ENCODE assay signal across 25 cellular contexts in genomic region chr13:76971215-76971614, GRCh38. TPM values are rescaled to one million over a fixed set of nuclear protein-coding genes. Genes with fewer than 3 reads are reported as not detected.
DNase-seq lines count a peak whose midpoint lies in the region; ATAC-seq lines count a peak whose summit lies in the region.
"Had no signal": no experiment of that assay in that cellular context is flagged by ENCODE, and none has a peak within 500 bp of the region (broad histone marks: within the 10 kb centered on the region; RNA-seq: fewer than 3 reads in every experiment).

No MANE protein-coding gene starts in this region.

- H3K4me3 Mint-ChIP-seq in activated CD4-positive, alpha-beta T cell treated with anti-CD3 and anti-CD28 coated beads, Interleukin-2, amount 10 ng/mL, durations not matched to agents 24 days and 14 days: no peak overlapping the region
- H3K4me3 Mint-ChIP-seq: activated B cell treated with CpG ODN at 0.5 μM for 24 hours; activated CD8-positive, alpha-beta T cell treated with anti-CD3 and anti-CD28 coated beads, Interleukin-2, amount 10 ng/mL, durations not matched to agents 7 days and 5 days; activated naive CD4-positive, alpha-beta T cell treated with anti-CD3 and anti-CD28 coated beads, Interleukin-2, amount 10 ng/mL, durations not matched to agents 7 days and 5 days; CD4-positive, alpha-beta T cell; naive thymus-derived CD4-positive, alpha-beta T cell; stimulated activated naive B cell treated with anti-CD40 and anti-IgM and Interleukin-4, amounts not matched to agents 10 μg/mL and 1 μg/mL and 100 μg/mL, for 72 hours had no signal

- no peaks in the 10 kb centered on the region for H3K36me3 Mint-ChIP-seq in activated CD4-positive, alpha-beta T cell treated with anti-CD3 and anti-CD28 coated beads, Interleukin-2, amount 10 ng/mL, durations not matched to agents 24 days and 14 days (ENCODE audit: low read depth)
- H3K36me3 Mint-ChIP-seq: activated naive CD4-positive, alpha-beta T cell treated with anti-CD3 and anti-CD28 coated beads, Interleukin-2, amount 10 ng/mL, durations not matched to agents 7 days and 5 days; stimulated activated naive B cell treated with anti-CD40 and anti-IgM and Interleukin-4, amounts not matched to agents 10 μg/mL and 1 μg/mL and 100 μg/mL, for 72 hours had no signal

- peaks cover 2% of the 10 kb centered on the region for H3K4me1 Mint-ChIP-seq in activated CD4-positive, alpha-beta T cell treated with anti-CD3 and anti-CD28 coated beads, Interleukin-2, amount 10 ng/mL, durations not matched to agents 24 days and 14 days
- H3K4me1 Mint-ChIP-seq: activated B cell treated with CpG ODN at 0.5 μM for 24 hours; activated naive CD4-positive, alpha-beta T cell treated with anti-CD3 and anti-CD28 coated beads, Interleukin-2, amount 10 ng/mL, durations not matched to agents 7 days and 5 days had no signal

- ATAC-seq in GM18502 (IDR thresholded peaks at IDR 0.05; ENCODE audit: poor library complexity, unreplicated experiment): peak; percentile 81
- ATAC-seq in GM21529 (IDR thresholded peaks at IDR 0.05; ENCODE audit: unreplicated experiment): peak; percentile 81
- ATAC-seq in HG03060 (IDR thresholded peaks at IDR 0.05; ENCODE audit: low read depth, unreplicated experiment): peak; percentile 74
- no peak for ATAC-seq in stimulated activated naive CD8-positive, alpha-beta T cell treated with anti-CD3 and anti-CD28 coated beads, Interleukin-15, Interleukin-2, amounts not matched to agents 100 U/mL and 50 U/mL, for 24 hours
- no peak for ATAC-seq in HG02973 (IDR thresholded peaks at IDR 0.05; ENCODE audit: unreplicated experiment)
- ATAC-seq: activated CD8-positive, alpha-beta T cell treated with anti-CD3 and anti-CD28 coated beads, Interleukin-2, amount 10 ng/mL, durations not matched to agents 7 days and 5 days; naive thymus-derived CD4-positive, alpha-beta T cell; sciatic nerve; stimulated activated naive B cell treated with anti-CD40 and anti-IgM and Interleukin-4, amounts not matched to agents 10 μg/mL and 1 μg/mL and 100 μg/mL, for 72 hours had no signal

- no peaks in the 10 kb centered on the region for H3K9me3 Mint-ChIP-seq in activated CD4-positive, alpha-beta T cell treated with anti-CD3 and anti-CD28 coated beads, Interleukin-2, amount 10 ng/mL, durations not matched to agents 24 days and 14 days
- H3K9me3 Mint-ChIP-seq: activated B cell treated with CpG ODN at 0.5 μM for 24 hours; activated naive CD4-positive, alpha-beta T cell treated with anti-CD3 and anti-CD28 coated beads, Interleukin-2, amount 10 ng/mL, durations not matched to agents 7 days and 5 days; CD4-positive, alpha-beta T cell; stimulated activated naive B cell treated with anti-CD40 and anti-IgM and Interleukin-4, amounts not matched to agents 10 μg/mL and 1 μg/mL and 100 μg/mL, for 72 hours had no signal

- H3K27ac Mint-ChIP-seq in activated CD4-positive, alpha-beta T cell treated with anti-CD3 and anti-CD28 coated beads, Interleukin-2, amount 10 ng/mL, durations not matched to agents 24 days and 14 days: no peak overlapping the region
- H3K27ac Mint-ChIP-seq: activated B cell treated with CpG ODN at 0.5 μM for 24 hours; activated CD8-positive, alpha-beta T cell treated with anti-CD3 and anti-CD28 coated beads, Interleukin-2, amount 10 ng/mL, durations not matched to agents 7 days and 5 days; activated naive CD4-positive, alpha-beta T cell treated with anti-CD3 and anti-CD28 coated beads, Interleukin-2, amount 10 ng/mL, durations not matched to agents 7 days and 5 days; CD4-positive, alpha-beta T cell; naive thymus-derived CD4-positive, alpha-beta T cell; stimulated activated naive B cell treated with anti-CD40 and anti-IgM and Interleukin-4, amounts not matched to agents 10 μg/mL and 1 μg/mL and 100 μg/mL, for 72 hours had no signal

- DNase-seq in NAMALWA (ENCODE audit: low spot score) (peak; percentile 38), Kasumi-1 (lab: John Stamatoyannopoulos, UW) (no peak)
- no peak for DNase-seq in stimulated activated naive CD8-positive, alpha-beta T cell treated with anti-CD3 and anti-CD28 coated beads, Interleukin-15, Interleukin-2, amounts not matched to agents 100 U/mL and 50 U/mL, for 24 hours
- no peak for DNase-seq in activated CD4-positive, alpha-beta T cell treated with anti-CD3 and anti-CD28 coated beads, Interleukin-2, amount 10 ng/mL, durations not matched to agents 24 days and 14 days
- DNase-seq: activated B cell treated with CpG ODN at 0.5 μM for 24 hours; activated CD8-positive, alpha-beta T cell treated with anti-CD3 and anti-CD28 coated beads, Interleukin-2, amount 10 ng/mL, durations not matched to agents 7 days and 5 days; activated naive CD4-positive, alpha-beta T cell treated with anti-CD3 and anti-CD28 coated beads, Interleukin-2, amount 10 ng/mL, durations not matched to agents 7 days and 5 days; activated T-cell treated with anti-CD3 and anti-CD28 coated beads, Interleukin-2, amount 50 U/mL, for 48 hours; aorta; CD4-positive, alpha-beta T cell; DMS53; effector CD8-positive, alpha-beta T cell; esophagus squamous epithelium; mesenchymal stem cell; naive thymus-derived CD4-positive, alpha-beta T cell; NCI-H1694 treated with DMSO at 0.1 percent for 48 hours; NCI-H774; ovary; stimulated activated naive B cell treated with anti-CD40 and anti-IgM and Interleukin-4, amounts not matched to agents 10 μg/mL and 1 μg/mL and 100 μg/mL, for 72 hours had no signal

- intact Hi-C loops in activated CD4-positive, alpha-beta T cell treated with anti-CD3 and anti-CD28 coated beads, Interleukin-2, amount 10 ng/mL, durations not matched to agents 24 days and 14 days (cut with micrococcal nuclease): no loop called here

- peaks cover 31% of the 10 kb centered on the region for H3K27me3 Mint-ChIP-seq in activated CD4-positive, alpha-beta T cell treated with anti-CD3 and anti-CD28 coated beads, Interleukin-2, amount 10 ng/mL, durations not matched to agents 24 days and 14 days

RNA-seq across cellular contexts. Expression of gene CLN5, which starts 20.7 kb away (rescaled TPM):
- total RNA-seq in activated CD4-positive, alpha-beta T cell treated with anti-CD3 and anti-CD28 coated beads, Interleukin-2, amount 10 ng/mL, durations not matched to agents 24 days and 14 days: 15.6 and 15.7 TPM in 2 replicates

RNA-seq across cellular contexts. Expression of gene ACOD1, which starts 22.9 kb away (rescaled TPM):
- total RNA-seq in activated CD4-positive, alpha-beta T cell treated with anti-CD3 and anti-CD28 coated beads, Interleukin-2, amount 10 ng/mL, durations not matched to agents 24 days and 14 days: not detected in 2 replicates
- total RNA-seq: activated B cell treated with CpG ODN at 0.5 μM for 24 hours; activated CD8-positive, alpha-beta T cell treated with anti-CD3 and anti-CD28 coated beads, Interleukin-2, amount 10 ng/mL, durations not matched to agents 7 days and 5 days; aorta; CD4-positive, alpha-beta T cell; esophagus squamous epithelium; MCF 10A; naive thymus-derived CD4-positive, alpha-beta T cell; ovary; sciatic nerve had no signal

RNA-seq across cellular contexts. Expression of gene FBXL3, which starts 55.7 kb away (rescaled TPM):
- total RNA-seq in activated CD4-positive, alpha-beta T cell treated with anti-CD3 and anti-CD28 coated beads, Interleukin-2, amount 10 ng/mL, durations not matched to agents 24 days and 14 days: 36.0 and 41.6 TPM in 2 replicates

Comparison
In these comparisons a context has a peak if more than half of its experiments do, and no peak if none do; other contexts are left out.
1. ATAC-seq: peak in GM18502 (single experiment), GM21529 (single experiment) and HG03060 (single experiment); none in stimulated activated naive CD8-positive, alpha-beta T cell treated with anti-CD3 and anti-CD28 coated beads, Interleukin-15, Interleukin-2, amounts not matched to agents 100 U/mL and 50 U/mL, for 24 hours (single experiment) and HG02973 (single experiment).